1 cellular context compared by ENCODE assay signal in the genomic region with DNA sequence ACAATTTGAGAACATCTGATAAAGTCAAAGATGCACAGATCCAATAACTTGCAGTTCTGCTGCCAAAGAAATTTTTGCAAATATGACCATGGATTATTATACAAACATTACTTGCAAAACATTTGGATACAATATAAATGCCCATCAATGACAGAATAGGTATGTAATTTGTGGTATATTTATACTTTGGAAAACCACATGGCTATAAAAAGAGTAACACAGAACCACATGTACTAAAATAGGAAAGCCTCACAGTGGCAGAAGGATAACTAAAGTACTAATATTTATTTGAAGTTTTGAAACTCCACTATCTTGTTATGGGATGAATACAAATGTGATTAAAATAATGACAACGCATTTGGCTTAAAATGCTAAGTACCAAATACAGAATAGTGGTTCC.
TF ChIP-seq lines count a peak whose summit lies in the region.

No MANE protein-coding gene starts in this region.

TF ChIP-seq in HepG2, 621 proteins besides CTCF, POLR2A, EP300 and RAD21 (continued from another document):
- TF ChIP-seq, protein P1, sequence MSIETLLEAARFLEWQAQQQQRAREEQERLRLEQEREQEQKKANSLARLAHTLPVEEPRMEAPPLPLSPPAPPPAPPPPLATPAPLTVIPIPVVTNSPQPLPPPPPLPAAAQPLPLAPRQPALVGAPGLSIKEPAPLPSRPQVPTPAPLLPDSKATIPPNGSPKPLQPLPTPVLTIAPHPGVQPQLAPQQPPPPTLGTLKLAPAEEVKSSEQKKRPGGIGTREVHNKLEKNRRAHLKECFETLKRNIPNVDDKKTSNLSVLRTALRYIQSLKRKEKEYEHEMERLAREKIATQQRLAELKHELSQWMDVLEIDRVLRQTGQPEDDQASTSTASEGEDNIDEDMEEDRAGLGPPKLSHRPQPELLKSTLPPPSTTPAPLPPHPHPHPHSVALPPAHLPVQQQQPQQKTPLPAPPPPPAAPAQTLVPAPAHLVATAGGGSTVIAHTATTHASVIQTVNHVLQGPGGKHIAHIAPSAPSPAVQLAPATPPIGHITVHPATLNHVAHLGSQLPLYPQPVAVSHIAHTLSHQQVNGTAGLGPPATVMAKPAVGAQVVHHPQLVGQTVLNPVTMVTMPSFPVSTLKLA (IDR thresholded peaks at IDR 0.05): peak; percentile 93
- TF ChIP-seq ETV5 (CRISPR knock-in tag; IDR thresholded peaks at IDR 0.05; ENCODE audit: borderline replicate concordance): no peak
